Comparison of ENCODE assay signal across 9 cellular contexts in the genomic region with DNA sequence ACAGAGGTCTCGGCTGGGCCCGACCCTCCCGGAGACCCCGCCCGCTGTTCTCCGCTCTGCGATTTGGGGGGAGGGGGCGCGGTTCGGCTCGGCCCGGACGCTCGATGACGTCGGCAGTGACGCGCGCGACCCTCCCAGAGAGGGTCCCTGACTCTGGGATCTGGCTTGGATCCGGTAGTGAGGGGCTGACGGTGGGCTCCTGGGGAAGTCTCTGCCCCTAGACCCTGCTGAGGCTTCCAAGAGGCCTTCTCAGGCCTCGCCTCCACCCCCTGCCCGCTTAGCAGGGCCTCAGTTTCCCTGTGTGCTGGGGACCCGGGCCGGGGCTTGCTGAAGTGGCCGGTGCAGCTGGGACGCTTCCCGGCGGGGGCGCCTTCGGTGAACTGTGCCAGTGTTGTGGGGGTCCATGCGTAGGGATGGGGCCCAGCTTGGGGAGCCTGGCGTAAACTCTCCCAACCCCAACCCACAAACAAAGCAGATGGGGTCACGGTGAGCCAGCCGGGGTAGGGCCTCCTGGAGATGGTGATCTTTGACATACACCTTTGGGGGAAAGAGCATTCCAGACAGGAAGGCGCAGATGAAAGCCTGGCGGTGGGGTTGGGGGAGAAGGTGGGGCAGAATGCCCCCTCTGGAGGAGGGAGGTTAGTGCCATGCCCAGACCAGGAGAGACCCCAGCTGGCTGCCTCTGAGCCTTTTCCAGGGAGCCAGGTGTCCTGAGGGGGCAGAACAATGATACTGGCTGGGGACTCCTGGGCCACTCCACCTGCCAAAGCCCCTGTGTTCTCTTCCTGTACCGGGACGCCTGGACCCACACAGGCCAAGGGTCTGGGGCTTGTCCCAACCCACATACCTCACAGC. TPM values are rescaled to one million over a fixed set of nuclear protein-coding genes. Genes with fewer than 3 reads are reported as not detected.
DNase-seq lines count a peak whose midpoint lies in the region; ATAC-seq and TF ChIP-seq lines count a peak whose summit lies in the region.
"Had no signal": no experiment of that assay in that cellular context is flagged by ENCODE, and none has a peak within 500 bp of the region (broad histone marks: within the 10 kb centered on the region; RNA-seq: fewer than 3 reads in every experiment).

No MANE protein-coding gene starts in this region.

- H3K27ac Mint-ChIP-seq in activated CD4-positive, alpha-beta T cell treated with anti-CD3 and anti-CD28 coated beads, Interleukin-2, amount 10 ng/mL, durations not matched to agents 7 days and 5 days = peak overlapping the region; percentile 36
- no peak overlapping the region for H3K27ac Mint-ChIP-seq in activated CD4-positive, alpha-beta memory T cell treated with anti-CD3 and anti-CD28 coated beads for 36 hours
- H3K27ac Mint-ChIP-seq in stimulated activated naive B cell treated with anti-CD40 and anti-IgM and Interleukin-4, amounts not matched to agents 10 μg/mL and 1 μg/mL and 100 μg/mL, for 72 hours = no peak overlapping the region

- no peak for DNase-seq in activated CD4-positive, alpha-beta T cell treated with anti-CD3 and anti-CD28 coated beads, Interleukin-2, amount 10 ng/mL, durations not matched to agents 7 days and 5 days
- no peak for DNase-seq in activated CD4-positive, alpha-beta T cell treated with anti-CD3 and anti-CD28 coated beads, Interleukin-2, amount 50 U/mL, for 4 hours
- no peak for DNase-seq in activated CD4-positive, alpha-beta memory T cell treated with anti-CD3 and anti-CD28 coated beads for 36 hours
- peak; percentile 46 for DNase-seq in hepatocyte (ENCODE audit: low spot score)
- DNase-seq in stimulated activated naive B cell treated with anti-CD40 and anti-IgM and Interleukin-4, amounts not matched to agents 10 μg/mL and 1 μg/mL and 100 μg/mL, for 72 hours = no peak
- DNase-seq in foreskin melanocyte = no peak
- DNase-seq: SJCRH30 had no signal

- H3K4me2 ChIP-seq in hepatocyte = peak overlapping the region; percentile 91

- no peaks in the 10 kb centered on the region for H3K36me3 ChIP-seq in hepatocyte (replicated peaks; ENCODE audit: insufficient read depth, low read depth)
- H3K36me3 ChIP-seq: SJCRH30 had no signal

- TF ChIP-seq CTCF in hepatocyte (IDR thresholded peaks at IDR 0.05; ENCODE audit: poor library complexity) = no peak

- 22% methylated on average over 24 of the region's 40 CpGs for WGBS in hepatocyte (ENCODE audit: low lambda C conversion rate, missing lambda C conversion rate)

- H3K27ac ChIP-seq in hepatocyte = peak overlapping the region; percentile 79
- H3K27ac ChIP-seq: SJCRH30 had no signal

- H2AFZ ChIP-seq in hepatocyte = no peak overlapping the region

- H3K4me3 Mint-ChIP-seq in activated CD4-positive, alpha-beta T cell treated with anti-CD3 and anti-CD28 coated beads, Interleukin-2, amount 10 ng/mL, durations not matched to agents 7 days and 5 days = peak overlapping the region; percentile 45
- peak overlapping the region; percentile 45 for H3K4me3 Mint-ChIP-seq in activated CD4-positive, alpha-beta memory T cell treated with anti-CD3 and anti-CD28 coated beads for 36 hours
- H3K4me3 Mint-ChIP-seq in stimulated activated naive B cell treated with anti-CD40 and anti-IgM and Interleukin-4, amounts not matched to agents 10 μg/mL and 1 μg/mL and 100 μg/mL, for 72 hours = peak overlapping the region; percentile 56 to 65

- intact Hi-C loops in activated CD4-positive, alpha-beta memory T cell treated with anti-CD3 and anti-CD28 coated beads for 36 hours (cut with micrococcal nuclease) = no loop called here

- peaks cover 12% of the 10 kb centered on the region for H3K4me1 Mint-ChIP-seq in activated CD4-positive, alpha-beta T cell treated with anti-CD3 and anti-CD28 coated beads, Interleukin-2, amount 10 ng/mL, durations not matched to agents 7 days and 5 days
- peaks cover 11% of the 10 kb centered on the region for H3K4me1 Mint-ChIP-seq in activated CD4-positive, alpha-beta memory T cell treated with anti-CD3 and anti-CD28 coated beads for 36 hours (ENCODE audit: low read depth)
- peaks cover 7 to 27% of the 10 kb centered on the region in 2 donors for H3K4me1 Mint-ChIP-seq in stimulated activated naive B cell treated with anti-CD40 and anti-IgM and Interleukin-4, amounts not matched to agents 10 μg/mL and 1 μg/mL and 100 μg/mL, for 72 hours

- H3K9me3 ChIP-seq in hepatocyte (ENCODE audit: low read depth) = no peaks in the 10 kb centered on the region
- H3K9me3 ChIP-seq: SJCRH30 had no signal

- peaks cover 5% of the 10 kb centered on the region for H3K36me3 Mint-ChIP-seq in activated CD4-positive, alpha-beta T cell treated with anti-CD3 and anti-CD28 coated beads, Interleukin-2, amount 10 ng/mL, durations not matched to agents 7 days and 5 days (ENCODE audit: low read depth)
- peaks cover 1% of the 10 kb centered on the region for H3K36me3 Mint-ChIP-seq in activated CD4-positive, alpha-beta memory T cell treated with anti-CD3 and anti-CD28 coated beads for 36 hours
- H3K36me3 Mint-ChIP-seq in stimulated activated naive B cell treated with anti-CD40 and anti-IgM and Interleukin-4, amounts not matched to agents 10 μg/mL and 1 μg/mL and 100 μg/mL, for 72 hours = peaks cover 0 to 2% of the 10 kb centered on the region in 2 donors

- ATAC-seq in stimulated activated naive B cell treated with anti-CD40 and anti-IgM and Interleukin-4, amounts not matched to agents 10 μg/mL and 1 μg/mL and 100 μg/mL, for 72 hours (replicated peaks) = no peak
- no peak for ATAC-seq in GM18517 (IDR thresholded peaks at IDR 0.05; ENCODE audit: unreplicated experiment)
- ATAC-seq in GM18498 (IDR thresholded peaks at IDR 0.05; ENCODE audit: unreplicated experiment) = no peak

- H3K9me3 Mint-ChIP-seq in activated CD4-positive, alpha-beta T cell treated with anti-CD3 and anti-CD28 coated beads, Interleukin-2, amount 10 ng/mL, durations not matched to agents 7 days and 5 days = no peaks in the 10 kb centered on the region
- H3K9me3 Mint-ChIP-seq in activated CD4-positive, alpha-beta memory T cell treated with anti-CD3 and anti-CD28 coated beads for 36 hours = no peaks in the 10 kb centered on the region
- H3K9me3 Mint-ChIP-seq in stimulated activated naive B cell treated with anti-CD40 and anti-IgM and Interleukin-4, amounts not matched to agents 10 μg/mL and 1 μg/mL and 100 μg/mL, for 72 hours = no peaks in the 10 kb centered on the region

- H3K4me1 ChIP-seq in hepatocyte (ENCODE audit: insufficient read depth) = peaks cover 10% of the 10 kb centered on the region
- H3K4me1 ChIP-seq: SJCRH30 had no signal

- CTCF ChIA-PET in activated CD4-positive, alpha-beta T cell treated with anti-CD3 and anti-CD28 coated beads, Interleukin-2, amount 10 ng/mL, durations not matched to agents 7 days and 5 days (lab: Charles Lee) = interaction anchor here (0.9 kb wide), 1 partner anchor 27 kb away, joined by 3 read pairs; no protein-coding TSS in a partner anchor
- CTCF ChIA-PET in activated CD4-positive, alpha-beta memory T cell treated with anti-CD3 and anti-CD28 coated beads for 36 hours (lab: Charles Lee) = interaction anchor here (0.9 kb wide), 1 partner anchor 80 kb away, joined by 3 read pairs; no protein-coding TSS in a partner anchor

- peak overlapping the region; percentile 58 for H3K4me3 ChIP-seq in hepatocyte
- H3K4me3 ChIP-seq: SJCRH30 had no signal

- POLR2A ChIA-PET in activated CD4-positive, alpha-beta T cell treated with anti-CD3 and anti-CD28 coated beads, Interleukin-2, amount 10 ng/mL, durations not matched to agents 7 days and 5 days (lab: Charles Lee) = no interaction called here
- POLR2A ChIA-PET in activated CD4-positive, alpha-beta memory T cell treated with anti-CD3 and anti-CD28 coated beads for 36 hours (lab: Charles Lee) = no interaction called here

- H3K9me2 ChIP-seq in hepatocyte (replicated peaks; ENCODE audit: insufficient read depth) = no peaks in the 10 kb centered on the region

- peaks cover 42% of the 10 kb centered on the region for H3K27me3 Mint-ChIP-seq in activated CD4-positive, alpha-beta T cell treated with anti-CD3 and anti-CD28 coated beads, Interleukin-2, amount 10 ng/mL, durations not matched to agents 7 days and 5 days
- peaks cover 31% of the 10 kb centered on the region for H3K27me3 Mint-ChIP-seq in activated CD4-positive, alpha-beta memory T cell treated with anti-CD3 and anti-CD28 coated beads for 36 hours
- peaks cover 46 to 59% of the 10 kb centered on the region in 2 donors for H3K27me3 Mint-ChIP-seq in stimulated activated naive B cell treated with anti-CD40 and anti-IgM and Interleukin-4, amounts not matched to agents 10 μg/mL and 1 μg/mL and 100 μg/mL, for 72 hours

- peaks cover 8% of the 10 kb centered on the region for H4K20me1 ChIP-seq in hepatocyte (ENCODE audit: insufficient read depth, poor library complexity, severe bottlenecking)

- peaks cover 5% of the 10 kb centered on the region for H3K79me2 ChIP-seq in hepatocyte

- H3K27me3 ChIP-seq in hepatocyte = no peaks in the 10 kb centered on the region
- H3K27me3 ChIP-seq: SJCRH30 had no signal

RNA-seq across cellular contexts. Expression of a gene that starts 1.0 kb away (rescaled TPM):
- 1 to 10 TPM; 1.5 to 1.6 TPM for total RNA-seq in activated CD4-positive, alpha-beta T cell treated with anti-CD3 and anti-CD28 coated beads, Interleukin-2, amount 10 ng/mL, durations not matched to agents 7 days and 5 days
- 1 to 10 TPM; 2.1 to 4.0 TPM for total RNA-seq in activated CD4-positive, alpha-beta memory T cell treated with anti-CD3 and anti-CD28 coated beads for 36 hours
- total RNA-seq in hepatocyte = 27.8 and 38.8 TPM in 2 replicates
- 30.0 and 44.6 TPM in 2 replicates for polyA plus RNA-seq in hepatocyte

RNA-seq across cellular contexts. Expression of a gene that starts 23.7 kb away (rescaled TPM):
- total RNA-seq in activated CD4-positive, alpha-beta T cell treated with anti-CD3 and anti-CD28 coated beads, Interleukin-2, amount 10 ng/mL, durations not matched to agents 7 days and 5 days = not detected
- total RNA-seq in activated CD4-positive, alpha-beta memory T cell treated with anti-CD3 and anti-CD28 coated beads for 36 hours = under 1 TPM in 1 of 2 experiments, not detected in 1; 0.40 TPM
- 55.6 and 62.1 TPM in 2 replicates for total RNA-seq in hepatocyte
- polyA plus RNA-seq in hepatocyte = 89.5 and 91.3 TPM in 2 replicates
- total RNA-seq: SJCRH30 had no signal

RNA-seq across cellular contexts. Expression of a gene that starts 44.5 kb away (rescaled TPM):
- total RNA-seq in activated CD4-positive, alpha-beta T cell treated with anti-CD3 and anti-CD28 coated beads, Interleukin-2, amount 10 ng/mL, durations not matched to agents 7 days and 5 days = 100 to 1,000 TPM; 226 to 255 TPM
- 10 to 100 TPM; 55.0 to 57.2 TPM for total RNA-seq in activated CD4-positive, alpha-beta memory T cell treated with anti-CD3 and anti-CD28 coated beads for 36 hours
- 42.4 and 52.1 TPM in 2 replicates for total RNA-seq in hepatocyte
- 77.4 and 85.3 TPM in 2 replicates for polyA plus RNA-seq in hepatocyte
- total RNA-seq: SJCRH30 had no signal

RNA-seq across cellular contexts. Expression of a gene that starts 49.7 kb away (rescaled TPM):
- total RNA-seq in activated CD4-positive, alpha-beta T cell treated with anti-CD3 and anti-CD28 coated beads, Interleukin-2, amount 10 ng/mL, durations not matched to agents 7 days and 5 days = 100 to 1,000 TPM; 213 to 271 TPM
- 10 to 100 TPM; 25.6 TPM for total RNA-seq in activated CD4-positive, alpha-beta memory T cell treated with anti-CD3 and anti-CD28 coated beads for 36 hours
- total RNA-seq in hepatocyte = 166 and 182 TPM in 2 replicates
- 2,035 and 2,121 TPM in 2 replicates for polyA plus RNA-seq in hepatocyte

RNA-seq across cellular contexts. Expression of a gene that starts 56.5 kb away (rescaled TPM):
- total RNA-seq in activated CD4-positive, alpha-beta T cell treated with anti-CD3 and anti-CD28 coated beads, Interleukin-2, amount 10 ng/mL, durations not matched to agents 7 days and 5 days = 1,000 to 10,000 TPM; 1,306 to 1,465 TPM
- total RNA-seq in activated CD4-positive, alpha-beta memory T cell treated with anti-CD3 and anti-CD28 coated beads for 36 hours = 100 to 1,000 TPM; 195 to 200 TPM
- 98.0 and 98.9 TPM in 2 replicates for total RNA-seq in hepatocyte
- 159 and 201 TPM in 2 replicates for polyA plus RNA-seq in hepatocyte

Comparison
In these comparisons a context has a peak if more than half of its experiments do, and no peak if none do; other contexts are left out.
1. RNA of a gene that starts 23.7 kb away (total RNA-seq): 55.6 to 62.1 TPM in hepatocyte; 0.40 TPM in activated CD4-positive, alpha-beta memory T cell treated with anti-CD3 and anti-CD28 coated beads for 36 hours and not detected in activated CD4-positive, alpha-beta T cell treated with anti-CD3 and anti-CD28 coated beads, Interleukin-2, amount 10 ng/mL, durations not matched to agents 7 days and 5 days; every median in the first group is over 10 times any median in the second.
2. Peak in every context shown above with its lines, with median percentiles within 50 percentile points of each other: H3K4me3 Mint-ChIP-seq.